30 cellular contexts compared by ENCODE assay signal in the genomic region with DNA sequence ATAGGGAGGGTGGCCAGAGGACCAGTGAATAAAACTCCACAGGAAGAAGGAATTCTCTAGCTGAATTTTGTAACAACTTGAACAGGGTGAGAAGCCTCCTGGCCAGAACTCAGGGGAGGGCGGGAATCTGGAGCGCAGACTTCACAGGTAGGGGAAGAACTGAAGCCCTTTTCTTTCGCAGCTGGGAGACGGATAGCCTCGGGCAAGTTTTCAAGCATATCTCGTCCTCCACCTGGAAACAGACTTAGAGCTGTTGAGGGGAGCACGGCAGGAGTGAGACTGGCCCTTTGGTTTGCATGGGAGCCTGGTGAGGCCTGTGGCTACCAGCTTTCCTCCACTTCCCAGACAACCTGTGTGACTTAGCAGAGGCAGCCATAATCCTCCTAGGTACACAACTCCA. TPM values are rescaled to one million over a fixed set of nuclear protein-coding genes. Genes with fewer than 3 reads are reported as not detected.
"Had no signal": no experiment of that assay in that cellular context is flagged by ENCODE, and none has a peak within 500 bp of the region (broad histone marks: within the 10 kb centered on the region; RNA-seq: fewer than 3 reads in every experiment).

No MANE protein-coding gene starts in this region.

- H3K4me1 ChIP-seq: gastroesophageal sphincter, spleen, testis, transverse colon had no signal

- H3K4me3 Mint-ChIP-seq: activated naive CD4-positive, alpha-beta T cell treated with anti-CD3 and anti-CD28 coated beads for 36 hours; activated naive CD8-positive, alpha-beta T cell treated with anti-CD3 and anti-CD28 coated beads, Interleukin-2, amount 10 ng/mL, durations not matched to agents 7 days and 5 days; activated T-cell treated with anti-CD3 and anti-CD28 coated beads, Interleukin-2, amount 50 U/mL, for 72 hours; effector memory CD8-positive, alpha-beta T cell; memory B cell; naive thymus-derived CD8-positive, alpha-beta T cell; T-helper 1 cell treated with Interleukin-12 subunit alpha and Interleukin-12 subunit beta and Interleukin-4 antibody, amounts not matched to agents 30 μg/mL and 1 μg/mL, for 36 hours had no signal

- H3K4me2 ChIP-seq: hepatocyte had no signal

- H3K36me3 ChIP-seq: brain microvascular endothelial cell, gastroesophageal sphincter, spleen, transverse colon, WERI-Rb-1 had no signal

- H3K4me3 ChIP-seq: coronary artery, dorsolateral prefrontal cortex, gastroesophageal sphincter, hepatocyte, spleen, testis, transverse colon had no signal

- H3K79me2 ChIP-seq: hepatocyte had no signal

- H3K9me3 Mint-ChIP-seq: effector memory CD8-positive, alpha-beta T cell had no signal

- H3K27ac ChIP-seq: brain microvascular endothelial cell, coronary artery, dorsolateral prefrontal cortex, gastroesophageal sphincter, hepatocyte, spleen, testis, transverse colon, WERI-Rb-1 had no signal

- DNase-seq: amniotic stem cell, brain microvascular endothelial cell, dorsolateral prefrontal cortex, posterior cingulate gyrus had no signal

- H3K9me3 ChIP-seq: gastroesophageal sphincter, testis had no signal

- H3K27ac Mint-ChIP-seq: activated naive CD4-positive, alpha-beta T cell treated with anti-CD3 and anti-CD28 coated beads for 36 hours; activated naive CD8-positive, alpha-beta T cell treated with anti-CD3 and anti-CD28 coated beads, Interleukin-2, amount 10 ng/mL, durations not matched to agents 7 days and 5 days; effector memory CD8-positive, alpha-beta T cell; memory B cell; T-helper 1 cell treated with Interleukin-12 subunit alpha and Interleukin-12 subunit beta and Interleukin-4 antibody, amounts not matched to agents 30 μg/mL and 1 μg/mL, for 36 hours had no signal

- ATAC-seq: gastroesophageal sphincter, left colon, right cardiac atrium had no signal

- H3K27me3 ChIP-seq: dorsolateral prefrontal cortex, gastroesophageal sphincter, hepatocyte, spleen, testis, transverse colon had no signal

- FAIRE-seq: astrocyte, endothelial cell of umbilical vein, keratinocyte, TTC549 had no signal

- H2AFZ ChIP-seq: hepatocyte had no signal

- H3K27me3 Mint-ChIP-seq: memory B cell had no signal

RNA-seq across cellular contexts. Expression of a gene that starts 47.1 kb away (rescaled TPM):
- total RNA-seq: activated naive CD4-positive, alpha-beta T cell treated with anti-CD3 and anti-CD28 coated beads for 36 hours; activated naive CD8-positive, alpha-beta T cell treated with anti-CD3 and anti-CD28 coated beads, Interleukin-2, amount 10 ng/mL, durations not matched to agents 7 days and 5 days; activated T-cell treated with anti-CD3 and anti-CD28 coated beads, Interleukin-2, amount 50 U/mL, for 72 hours; astrocyte; cardiac septum; endothelial cell of umbilical vein; fibroblast of villous mesenchyme; gastroesophageal sphincter; hepatocyte; left colon; liver; naive thymus-derived CD8-positive, alpha-beta T cell; osteoblast; right cardiac atrium; spleen; transverse colon; urinary bladder had no signal
- polyA plus RNA-seq: endothelial cell of umbilical vein; fibroblast of lung; hepatocyte; keratinocyte; liver; naive thymus-derived CD8-positive, alpha-beta T cell; right cardiac atrium; spleen; urinary bladder had no signal
